1 cellular context compared by ENCODE assay signal in genomic region chrX:151982217-151982616, GRCh38.
A peak's percentile ranks its signal among the peaks of the same experiment; 100 is the strongest.
TF ChIP-seq lines count a peak whose summit lies in the region.

No MANE protein-coding gene starts in this region.

TF ChIP-seq in A549, 52 proteins besides CTCF, POLR2A, EP300 and RAD21 (continued from another document):
- no peak for TF ChIP-seq CBX2 (IDR thresholded peaks at IDR 0.05; ENCODE audit: borderline replicate concordance, low read depth)
- 0 out of 5 replicates have a peak, but pooled peaks of 1 of the 2 experiments have one; percentile 25 for TF ChIP-seq JUN (IDR thresholded peaks at IDR 0.05)
- TF ChIP-seq JUNB (IDR thresholded peaks at IDR 0.05): 0 out of 2 replicates have a peak, but pooled peaks have one; percentile 34
- no peak for TF ChIP-seq ELK1 (IDR thresholded peaks at IDR 0.05; ENCODE audit: low read depth, low read length)
- peak; percentile 8; the same call in 1 of the 2 replicates for TF ChIP-seq MAX (IDR thresholded peaks at IDR 0.05)
